Comparison of ENCODE assay signal across 10 cellular contexts in genomic region chr5:177431317-177432142, GRCh38. TPM values are rescaled to one million over a fixed set of nuclear protein-coding genes. Genes with fewer than 3 reads are reported as not detected.
DNase-seq lines count a peak whose midpoint lies in the region; ATAC-seq, FAIRE-seq and TF ChIP-seq lines count a peak whose summit lies in the region.
"Had no signal": no experiment of that assay in that cellular context is flagged by ENCODE, and none has a peak within 500 bp of the region (broad histone marks: within the 10 kb centered on the region; RNA-seq: fewer than 3 reads in every experiment).

No MANE protein-coding gene starts in this region.

- H3K9me3 ChIP-seq in body of pancreas: no peaks in the 10 kb centered on the region

- H3K36me3 ChIP-seq in body of pancreas (replicated peaks in 1 of 2; ENCODE audit: insufficient read depth in 1 of 2, low read depth in 2 of 2): peaks cover 0 to 25% of the 10 kb centered on the region in 2 donors

- H3K27ac ChIP-seq in epithelial cell of prostate (peak overlapping the region; percentile 9), body of pancreas (no peak overlapping the region)

- TF ChIP-seq POLR2A in body of pancreas (IDR thresholded peaks at IDR 0.05): no peak

- no peak for TF ChIP-seq CTCF in body of pancreas (IDR thresholded peaks at IDR 0.05)

- 68 to 96% methylated on average over 12 to 20 of the region's 29 CpGs for WGBS in body of pancreas, 2 donors

- peak; percentile 38 for ATAC-seq in HG03139 (IDR thresholded peaks at IDR 0.05; ENCODE audit: unreplicated experiment)
- no peak for ATAC-seq in body of pancreas

- peaks cover 17% of the 10 kb centered on the region for H3K4me1 ChIP-seq in body of pancreas

- H3K27me3 ChIP-seq in body of pancreas: no peaks in the 10 kb centered on the region

- DNase-seq in GM19239 (ENCODE audit: insufficient read length, low spot score) (no peak), epithelial cell of prostate (ENCODE audit: low read depth, low spot score) (no peak), NCI-H82 treated with DMSO at 0.1 percent for 48 hours (lab: John Stamatoyannopoulos, UW; ENCODE audit: unreplicated experiment) (no peak), islet precursor cell (no peak), body of pancreas (no peak)
- peak; percentile 64 for DNase-seq in activated CD4-positive, CD25-positive, alpha-beta regulatory T cell treated with anti-CD3 and anti-CD28 coated beads, Interleukin-2, amount 50 U/mL, for 72 hours
- peak; percentile 42 to 55 for DNase-seq in stimulated activated CD8-positive, alpha-beta memory T cell treated with anti-CD3 and anti-CD28 coated beads, Interleukin-7, amount 100 ng/mL, for 4 hours (ENCODE audit: low read depth in 2 of 2)

- FAIRE-seq in GM19239 (lab: Jason Lieb, UNC): peak; percentile 97

- intact Hi-C loops in body of pancreas (cut with DNase I): no loop called here

- no peak overlapping the region for H3K4me3 ChIP-seq in body of pancreas

RNA-seq across cellular contexts. Expression of gene GRK6, which starts 5.1 kb away (rescaled TPM):
- 10 to 100 TPM; 13.7 to 20.8 TPM for total RNA-seq in body of pancreas

RNA-seq across cellular contexts. Expression of gene PRR7, which starts 15.1 kb away (rescaled TPM):
- total RNA-seq in body of pancreas: 1 to 10 TPM in 1 of 2 donors, under 1 TPM in 1; 0.78 to 1.3 TPM

RNA-seq across cellular contexts. Expression of gene F12, which starts 22.2 kb away (rescaled TPM):
- 1 to 10 TPM in 1 of 2 donors, under 1 TPM in 1; 0.33 to 4.4 TPM for total RNA-seq in body of pancreas

RNA-seq across cellular contexts. Expression of gene PFN3, which starts 31.1 kb away (rescaled TPM):
- not detected for total RNA-seq in body of pancreas
- total RNA-seq: kidney epithelial cell, SK-MEL-5 had no signal

RNA-seq across cellular contexts. Expression of gene DBN1, which starts 41.9 kb away (rescaled TPM):
- 10 to 100 TPM; 28.0 to 29.0 TPM for total RNA-seq in body of pancreas

Comparison
In these comparisons a context has a peak if more than half of its experiments do, and no peak if none do; other contexts are left out.
1. DNase-seq: peak in activated CD4-positive, CD25-positive, alpha-beta regulatory T cell treated with anti-CD3 and anti-CD28 coated beads, Interleukin-2, amount 50 U/mL, for 72 hours (single experiment) and stimulated activated CD8-positive, alpha-beta memory T cell treated with anti-CD3 and anti-CD28 coated beads, Interleukin-7, amount 100 ng/mL, for 4 hours (2 of 2); none in GM19239 (single experiment), epithelial cell of prostate (single experiment), NCI-H82 treated with DMSO at 0.1 percent for 48 hours (single experiment), islet precursor cell (single experiment) and body of pancreas (0 of 4).